In genomic region chr1:86913896-86914634, GRCh38 we compare ENCODE assay signal across 8 cellular contexts.
DNase-seq lines count a peak whose midpoint lies in the region; ATAC-seq and FAIRE-seq lines count a peak whose summit lies in the region.

Gene SELENOF, minus strand, starts transcription at chr1:86914126. Its CDS starts 15 bp downstream, at chr1:86914111.

- peak within 1 kb of the TSS; percentile 93 for H3K4me2 ChIP-seq in BLaER1

- peak within 1 kb of the TSS; percentile 94 for H3K4me3 ChIP-seq in BLaER1

- ATAC-seq in GM19324 (IDR thresholded peaks at IDR 0.05; ENCODE audit: low FRiP score, unreplicated experiment): peak; percentile 92
- peak; percentile 79 for ATAC-seq in HG03460 (IDR thresholded peaks at IDR 0.05; ENCODE audit: unreplicated experiment)

- H3K27me3 ChIP-seq in BLaER1: no peaks in the 10 kb centered on the region

- H3K9me3 ChIP-seq in BLaER1: peaks cover 7% of the 10 kb centered on the region; the same call in 1 of the 2 replicates

- DNase-seq in NCI-H524 treated with DMSO at 0.1 percent for 48 hours (lab: John Stamatoyannopoulos, UW): peak; percentile 97
- DNase-seq in activated CD4-positive, alpha-beta T cell treated with anti-CD3 and anti-CD28 coated beads for 4 hours: peak; percentile 100
- DNase-seq in kidney glomerular epithelial cell (lab: John Stamatoyannopoulos, UW): peak; percentile 100
- DNase-seq in stimulated activated CD4-positive, alpha-beta T cell treated with anti-CD3 and anti-CD28 coated beads, Interleukin-1b, Interleukin-23, amount 100 ng/mL, for 1 hour (ENCODE audit: low read depth in 2 of 2): peak; percentile 98 to 99

- peak within 1 kb of the TSS; percentile 97 for H3K9ac ChIP-seq in BLaER1

- peak; percentile 93 for FAIRE-seq in colon (lab: Jason Lieb, UNC)

- H3K27ac ChIP-seq in BLaER1: peak within 1 kb of the TSS; percentile 95

- peaks cover 65% of the 10 kb centered on the region for H4K20me1 ChIP-seq in BLaER1

- peaks cover 35% of the 10 kb centered on the region for H3K36me3 ChIP-seq in BLaER1

- H3K4me1 ChIP-seq in BLaER1: peaks cover 41% of the 10 kb centered on the region

Comparison
In these comparisons a context has a peak if more than half of its experiments do, and no peak if none do; other contexts are left out.
1. Peak in every context shown above with its lines: DNase-seq, ATAC-seq, H3K4me3 ChIP-seq and H3K27ac ChIP-seq.